14 cellular contexts compared by ENCODE assay signal in the genomic region with DNA sequence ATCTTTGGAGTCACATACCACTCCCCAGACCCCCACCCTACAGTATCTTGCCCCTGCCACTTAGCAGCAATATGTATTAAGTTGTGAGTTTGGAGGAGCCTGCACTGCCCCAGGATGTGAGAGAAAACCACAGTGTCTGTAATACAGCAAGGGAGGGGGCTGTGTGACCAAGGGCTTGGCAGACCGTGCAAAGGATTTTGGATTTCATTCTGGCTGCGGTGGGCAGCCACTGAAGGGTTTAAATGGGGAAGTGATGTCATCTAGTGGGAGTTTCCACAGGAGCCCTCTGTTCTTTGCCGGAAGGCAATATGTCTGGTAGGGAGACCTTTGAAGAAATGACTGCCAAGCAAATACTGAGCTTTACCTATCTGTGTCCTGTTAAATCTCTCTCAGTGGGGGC.
DNase-seq lines count a peak whose midpoint lies in the region; ATAC-seq, FAIRE-seq and TF ChIP-seq lines count a peak whose summit lies in the region.
"Had no signal": no experiment of that assay in that cellular context is flagged by ENCODE, and none has a peak within 500 bp of the region (broad histone marks: within the 10 kb centered on the region; RNA-seq: fewer than 3 reads in every experiment).

No MANE protein-coding gene starts in this region.

- intact Hi-C loops in activated B cell treated with CpG ODN at 0.5 μM for 24 hours (cut with micrococcal nuclease), result no loop called here

- TF ChIP-seq CTCF in activated B cell treated with CpG ODN at 0.5 μM for 24 hours (IDR thresholded peaks at IDR 0.05), result no peak
- TF ChIP-seq CTCF in endodermal cell (conservative IDR thresholded peaks at IDR 0.05), result no peak

- no peaks in the 10 kb centered on the region for H3K9me3 ChIP-seq in endodermal cell (ENCODE audit: control insufficient read depth, low read length)
- H3K9me3 ChIP-seq: BE2C had no signal

- H3K27me3 ChIP-seq in endodermal cell (ENCODE audit: control insufficient read depth, insufficient read depth, low read length, poor library complexity, severe bottlenecking), result no peaks in the 10 kb centered on the region
- H3K27me3 ChIP-seq: BE2C had no signal

- H3K4me1 Mint-ChIP-seq in activated B cell treated with CpG ODN at 0.5 μM for 24 hours, result no peaks in the 10 kb centered on the region
- H3K4me1 Mint-ChIP-seq in endodermal cell, result peaks cover 6% of the 10 kb centered on the region

- 85 to 87% methylated on average over 3 of the region's 3 CpGs for WGBS in endodermal cell (ENCODE audit: insufficient coverage in 1 of 2, insufficient read length in 1 of 2), 2 experiments

- ATAC-seq in GM19468 (IDR thresholded peaks at IDR 0.05; ENCODE audit: extremely low read depth, unreplicated experiment), result peak; percentile 81
- peak; percentile 87 for ATAC-seq in HG03135 (IDR thresholded peaks at IDR 0.05; ENCODE audit: unreplicated experiment)
- peak; percentile 40 for ATAC-seq in activated B cell treated with CpG ODN at 0.5 μM for 24 hours (ENCODE audit: low read depth)
- ATAC-seq: T-helper 17 cell had no signal

- POLR2A ChIA-PET in activated B cell treated with CpG ODN at 0.5 μM for 24 hours (lab: Charles Lee), result no interaction called here

- H3K4me3 Mint-ChIP-seq in activated B cell treated with CpG ODN at 0.5 μM for 24 hours (no peak overlapping the region), endodermal cell (no peak overlapping the region)
- H3K4me3 Mint-ChIP-seq: T-helper 17 cell, type B pancreatic cell had no signal

- no peak overlapping the region for H3K4me3 ChIP-seq in endodermal cell (ENCODE audit: low read length)
- H3K4me3 ChIP-seq: GM23248 had no signal

- CTCF ChIA-PET in activated B cell treated with CpG ODN at 0.5 μM for 24 hours (lab: Charles Lee), result no interaction called here

- no peak for TF ChIP-seq POLR2A in GM12891 (IDR thresholded peaks at IDR 0.05; ENCODE audit: low read depth, low read length)

- peak; percentile 9 for DNase-seq in GM12891 (ENCODE audit: insufficient read length, low spot score)
- no peak for DNase-seq in activated B cell treated with CpG ODN at 0.5 μM for 24 hours
- no peak for DNase-seq in NCI-H226
- DNase-seq in amygdala (lab: John Stamatoyannopoulos, UW), result no peak
- DNase-seq in endodermal cell, result no peak
- no peak for DNase-seq in stimulated activated CD4-positive, alpha-beta T cell treated with anti-CD3 and anti-CD28 coated beads, Interleukin-4, amount 100 ng/mL, for 4 hours
- DNase-seq: BE2C, GM23248, NCI-H187, T-helper 17 cell had no signal

- peak; percentile 61 for FAIRE-seq in GM12891 (lab: Jason Lieb, UNC)

- no peak overlapping the region for H3K27ac ChIP-seq in endodermal cell (ENCODE audit: low read depth, low read length)
- H3K27ac ChIP-seq: GM23248 had no signal

- peaks cover 6% of the 10 kb centered on the region for H3K27me3 Mint-ChIP-seq in activated B cell treated with CpG ODN at 0.5 μM for 24 hours
- H3K27me3 Mint-ChIP-seq in endodermal cell (ENCODE audit: insufficient read depth), result no peaks in the 10 kb centered on the region
- H3K27me3 Mint-ChIP-seq: type B pancreatic cell had no signal

- H3K4me1 ChIP-seq in endodermal cell (ENCODE audit: control insufficient read depth, insufficient read depth, low read length), result no peaks in the 10 kb centered on the region
- H3K4me1 ChIP-seq: BE2C had no signal

- H3K9ac ChIP-seq in endodermal cell (ENCODE audit: extremely low read depth, low read length, poor library complexity, severe bottlenecking), result no peak overlapping the region
- H3K9ac ChIP-seq: GM23248 had no signal

- no peaks in the 10 kb centered on the region for H3K36me3 ChIP-seq in endodermal cell (ENCODE audit: control insufficient read depth, insufficient read depth, low read length)
- H3K36me3 ChIP-seq: BE2C had no signal

- H3K36me3 Mint-ChIP-seq in activated B cell treated with CpG ODN at 0.5 μM for 24 hours (ENCODE audit: low read depth) (no peaks in the 10 kb centered on the region), endodermal cell (ENCODE audit: low read depth) (no peaks in the 10 kb centered on the region)
- H3K36me3 Mint-ChIP-seq: type B pancreatic cell had no signal

- H3K27ac Mint-ChIP-seq in activated B cell treated with CpG ODN at 0.5 μM for 24 hours (no peak overlapping the region), endodermal cell (no peak overlapping the region)
- H3K27ac Mint-ChIP-seq: activated T-helper 2 cell treated with anti-CD3 and anti-CD28 coated beads, Interferon-gamma antibody, Interleukin-2, Interleukin-4, amounts not matched to agents 10 μg/mL and 5 μg/mL and 100 μg/mL, durations not matched to agents 14 hours and 24 hours and 36 hours; T-helper 17 cell; type B pancreatic cell had no signal

- no peaks in the 10 kb centered on the region for H3K9me3 Mint-ChIP-seq in activated B cell treated with CpG ODN at 0.5 μM for 24 hours
- H3K9me3 Mint-ChIP-seq in endodermal cell, result no peaks in the 10 kb centered on the region
- H3K9me3 Mint-ChIP-seq: activated T-helper 2 cell treated with anti-CD3 and anti-CD28 coated beads, Interferon-gamma antibody, Interleukin-2, Interleukin-4, amounts not matched to agents 10 μg/mL and 5 μg/mL and 100 μg/mL, durations not matched to agents 14 hours and 24 hours and 36 hours; type B pancreatic cell had no signal

TF ChIP-seq in GM12891, 5 proteins besides CTCF, POLR2A, EP300 and RAD21:
- no peak for TF ChIP-seq POLR2AphosphoS5 (IDR thresholded peaks at IDR 0.05; ENCODE audit: low read depth, low read length)
- TF ChIP-seq TAF1 (IDR thresholded peaks at IDR 0.05; ENCODE audit: low read depth, low read length), result no peak
- TF ChIP-seq SPI1 (IDR thresholded peaks at IDR 0.05; ENCODE audit: low read depth, low read length), result peak; percentile 90
- TF ChIP-seq PAX5 (IDR thresholded peaks at IDR 0.05; ENCODE audit: insufficient read depth, low read length, severe bottlenecking), result no peak
- 0 out of 2 replicates have a peak, but pooled peaks have one; percentile 26 for TF ChIP-seq POU2F2 (IDR thresholded peaks at IDR 0.05; ENCODE audit: low read depth, low read length)
